1 cellular context compared by ENCODE assay signal in the genomic region with DNA sequence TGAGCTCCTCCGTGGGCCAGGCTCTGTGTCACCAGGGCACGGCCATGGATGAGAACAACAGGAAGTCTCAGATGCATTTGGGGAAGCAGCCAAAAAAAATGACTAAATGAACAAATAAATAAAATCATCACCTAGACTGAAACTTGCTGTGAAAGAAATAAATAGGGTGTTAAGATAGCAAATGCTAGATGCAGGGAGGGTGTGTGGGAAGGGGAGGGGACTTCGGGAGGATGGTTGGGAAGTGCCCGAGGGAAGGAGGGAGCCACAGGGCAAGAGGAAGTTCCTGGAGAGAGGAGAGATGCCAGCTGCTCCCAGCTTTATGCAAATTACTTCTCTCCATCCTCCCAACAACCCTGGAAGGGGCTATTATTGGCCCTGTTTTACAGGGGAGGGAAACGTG.
TF ChIP-seq lines count a peak whose summit lies in the region.

No MANE protein-coding gene starts in this region.

TF ChIP-seq in A549, 52 proteins besides CTCF, POLR2A, EP300 and RAD21 (continued from another document):
- TF ChIP-seq, protein P1, sequence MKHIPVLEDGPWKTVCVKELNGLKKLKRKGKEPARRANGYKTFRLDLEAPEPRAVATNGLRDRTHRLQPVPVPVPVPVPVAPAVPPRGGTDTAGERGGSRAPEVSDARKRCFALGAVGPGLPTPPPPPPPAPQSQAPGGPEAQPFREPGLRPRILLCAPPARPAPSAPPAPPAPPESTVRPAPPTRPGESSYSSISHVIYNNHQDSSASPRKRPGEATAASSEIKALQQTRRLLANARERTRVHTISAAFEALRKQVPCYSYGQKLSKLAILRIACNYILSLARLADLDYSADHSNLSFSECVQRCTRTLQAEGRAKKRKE (CRISPR knock-in tag; IDR thresholded peaks at IDR 0.05; ENCODE audit: low read depth) = no peak
- TF ChIP-seq REST (IDR thresholded peaks at IDR 0.05) (no peak), NPAS2 (CRISPR knock-in tag; IDR thresholded peaks at IDR 0.05; ENCODE audit: borderline replicate concordance) (no peak), MAZ (IDR thresholded peaks at IDR 0.05; ENCODE audit: borderline replicate concordance, low read depth, low read length) (no peak), ESRRA (IDR thresholded peaks at IDR 0.05; ENCODE audit: borderline replicate concordance, low read length) (no peak), HOXB5 (CRISPR knock-in tag; IDR thresholded peaks at IDR 0.05) (no peak)
